2 cellular contexts compared by ENCODE assay signal in the genomic region with DNA sequence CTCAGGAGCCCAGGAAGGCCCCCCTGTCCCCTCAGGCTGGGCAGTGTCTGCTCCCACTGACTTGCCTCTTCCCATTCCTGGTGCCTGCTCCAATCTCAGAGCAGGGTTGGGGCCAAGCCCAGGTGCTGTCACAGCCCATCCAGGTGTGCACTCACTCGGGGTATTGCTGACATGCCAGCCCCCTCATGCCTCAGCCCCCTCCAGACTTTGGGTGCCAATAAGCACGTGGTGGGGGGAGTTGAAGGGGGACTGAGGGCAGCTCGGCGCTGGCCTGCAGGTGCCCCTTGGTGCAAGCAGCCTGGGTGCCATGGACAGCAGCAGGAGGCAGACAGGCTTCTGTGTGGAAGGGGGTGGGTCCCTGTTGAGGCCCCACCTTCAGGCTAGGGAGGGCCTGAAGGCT.
TF ChIP-seq lines count a peak whose summit lies in the region.

No MANE protein-coding gene starts in this region.

TF ChIP-seq in H1, 55 proteins besides CTCF, POLR2A, EP300 and RAD21:
- TF ChIP-seq SP4 (IDR thresholded peaks at IDR 0.05; ENCODE audit: low read length) (no peak), YY1 (IDR thresholded peaks at IDR 0.05; ENCODE audit: low read depth, low read length) (no peak), SP1 (IDR thresholded peaks at IDR 0.05; ENCODE audit: low read depth, low read length) (no peak), CBX8 (IDR thresholded peaks at IDR 0.05; ENCODE audit: borderline replicate concordance, low read depth, low read length) (no peak), SUZ12 (IDR thresholded peaks at IDR 0.05; ENCODE audit: low read length) (no peak), KDM5A (IDR thresholded peaks at IDR 0.05; ENCODE audit: low read length) (no peak), EGR1 (IDR thresholded peaks at IDR 0.05; ENCODE audit: borderline replicate concordance, low read depth, low read length) (no peak), CREB1 (IDR thresholded peaks at IDR 0.05) (no peak), JUN (IDR thresholded peaks at IDR 0.05; ENCODE audit: low read depth, low read length) (no peak), MAX (IDR thresholded peaks at IDR 0.05) (no peak), NRF1 (IDR thresholded peaks at IDR 0.05; ENCODE audit: low read depth, low read length) (no peak), RNF2 (IDR thresholded peaks at IDR 0.05; ENCODE audit: borderline replicate concordance, low read depth, low read length, missing control alignments, poor library complexity, severe bottlenecking) (no peak), ZNF274 (IDR thresholded peaks at IDR 0.05; ENCODE audit: borderline replicate concordance, extremely low read depth, low read length) (no peak), TAF1 (IDR thresholded peaks at IDR 0.05; ENCODE audit: low read depth, low read length) (no peak), PHF8 (conservative IDR thresholded peaks at IDR 0.05; ENCODE audit: low read depth, low read length) (no peak), TEAD4 (IDR thresholded peaks at IDR 0.05; ENCODE audit: low read depth, low read length) (no peak), MAFK (IDR thresholded peaks at IDR 0.05; ENCODE audit: low read depth, low read length) (no peak)
- TF ChIP-seq, protein P1, sequence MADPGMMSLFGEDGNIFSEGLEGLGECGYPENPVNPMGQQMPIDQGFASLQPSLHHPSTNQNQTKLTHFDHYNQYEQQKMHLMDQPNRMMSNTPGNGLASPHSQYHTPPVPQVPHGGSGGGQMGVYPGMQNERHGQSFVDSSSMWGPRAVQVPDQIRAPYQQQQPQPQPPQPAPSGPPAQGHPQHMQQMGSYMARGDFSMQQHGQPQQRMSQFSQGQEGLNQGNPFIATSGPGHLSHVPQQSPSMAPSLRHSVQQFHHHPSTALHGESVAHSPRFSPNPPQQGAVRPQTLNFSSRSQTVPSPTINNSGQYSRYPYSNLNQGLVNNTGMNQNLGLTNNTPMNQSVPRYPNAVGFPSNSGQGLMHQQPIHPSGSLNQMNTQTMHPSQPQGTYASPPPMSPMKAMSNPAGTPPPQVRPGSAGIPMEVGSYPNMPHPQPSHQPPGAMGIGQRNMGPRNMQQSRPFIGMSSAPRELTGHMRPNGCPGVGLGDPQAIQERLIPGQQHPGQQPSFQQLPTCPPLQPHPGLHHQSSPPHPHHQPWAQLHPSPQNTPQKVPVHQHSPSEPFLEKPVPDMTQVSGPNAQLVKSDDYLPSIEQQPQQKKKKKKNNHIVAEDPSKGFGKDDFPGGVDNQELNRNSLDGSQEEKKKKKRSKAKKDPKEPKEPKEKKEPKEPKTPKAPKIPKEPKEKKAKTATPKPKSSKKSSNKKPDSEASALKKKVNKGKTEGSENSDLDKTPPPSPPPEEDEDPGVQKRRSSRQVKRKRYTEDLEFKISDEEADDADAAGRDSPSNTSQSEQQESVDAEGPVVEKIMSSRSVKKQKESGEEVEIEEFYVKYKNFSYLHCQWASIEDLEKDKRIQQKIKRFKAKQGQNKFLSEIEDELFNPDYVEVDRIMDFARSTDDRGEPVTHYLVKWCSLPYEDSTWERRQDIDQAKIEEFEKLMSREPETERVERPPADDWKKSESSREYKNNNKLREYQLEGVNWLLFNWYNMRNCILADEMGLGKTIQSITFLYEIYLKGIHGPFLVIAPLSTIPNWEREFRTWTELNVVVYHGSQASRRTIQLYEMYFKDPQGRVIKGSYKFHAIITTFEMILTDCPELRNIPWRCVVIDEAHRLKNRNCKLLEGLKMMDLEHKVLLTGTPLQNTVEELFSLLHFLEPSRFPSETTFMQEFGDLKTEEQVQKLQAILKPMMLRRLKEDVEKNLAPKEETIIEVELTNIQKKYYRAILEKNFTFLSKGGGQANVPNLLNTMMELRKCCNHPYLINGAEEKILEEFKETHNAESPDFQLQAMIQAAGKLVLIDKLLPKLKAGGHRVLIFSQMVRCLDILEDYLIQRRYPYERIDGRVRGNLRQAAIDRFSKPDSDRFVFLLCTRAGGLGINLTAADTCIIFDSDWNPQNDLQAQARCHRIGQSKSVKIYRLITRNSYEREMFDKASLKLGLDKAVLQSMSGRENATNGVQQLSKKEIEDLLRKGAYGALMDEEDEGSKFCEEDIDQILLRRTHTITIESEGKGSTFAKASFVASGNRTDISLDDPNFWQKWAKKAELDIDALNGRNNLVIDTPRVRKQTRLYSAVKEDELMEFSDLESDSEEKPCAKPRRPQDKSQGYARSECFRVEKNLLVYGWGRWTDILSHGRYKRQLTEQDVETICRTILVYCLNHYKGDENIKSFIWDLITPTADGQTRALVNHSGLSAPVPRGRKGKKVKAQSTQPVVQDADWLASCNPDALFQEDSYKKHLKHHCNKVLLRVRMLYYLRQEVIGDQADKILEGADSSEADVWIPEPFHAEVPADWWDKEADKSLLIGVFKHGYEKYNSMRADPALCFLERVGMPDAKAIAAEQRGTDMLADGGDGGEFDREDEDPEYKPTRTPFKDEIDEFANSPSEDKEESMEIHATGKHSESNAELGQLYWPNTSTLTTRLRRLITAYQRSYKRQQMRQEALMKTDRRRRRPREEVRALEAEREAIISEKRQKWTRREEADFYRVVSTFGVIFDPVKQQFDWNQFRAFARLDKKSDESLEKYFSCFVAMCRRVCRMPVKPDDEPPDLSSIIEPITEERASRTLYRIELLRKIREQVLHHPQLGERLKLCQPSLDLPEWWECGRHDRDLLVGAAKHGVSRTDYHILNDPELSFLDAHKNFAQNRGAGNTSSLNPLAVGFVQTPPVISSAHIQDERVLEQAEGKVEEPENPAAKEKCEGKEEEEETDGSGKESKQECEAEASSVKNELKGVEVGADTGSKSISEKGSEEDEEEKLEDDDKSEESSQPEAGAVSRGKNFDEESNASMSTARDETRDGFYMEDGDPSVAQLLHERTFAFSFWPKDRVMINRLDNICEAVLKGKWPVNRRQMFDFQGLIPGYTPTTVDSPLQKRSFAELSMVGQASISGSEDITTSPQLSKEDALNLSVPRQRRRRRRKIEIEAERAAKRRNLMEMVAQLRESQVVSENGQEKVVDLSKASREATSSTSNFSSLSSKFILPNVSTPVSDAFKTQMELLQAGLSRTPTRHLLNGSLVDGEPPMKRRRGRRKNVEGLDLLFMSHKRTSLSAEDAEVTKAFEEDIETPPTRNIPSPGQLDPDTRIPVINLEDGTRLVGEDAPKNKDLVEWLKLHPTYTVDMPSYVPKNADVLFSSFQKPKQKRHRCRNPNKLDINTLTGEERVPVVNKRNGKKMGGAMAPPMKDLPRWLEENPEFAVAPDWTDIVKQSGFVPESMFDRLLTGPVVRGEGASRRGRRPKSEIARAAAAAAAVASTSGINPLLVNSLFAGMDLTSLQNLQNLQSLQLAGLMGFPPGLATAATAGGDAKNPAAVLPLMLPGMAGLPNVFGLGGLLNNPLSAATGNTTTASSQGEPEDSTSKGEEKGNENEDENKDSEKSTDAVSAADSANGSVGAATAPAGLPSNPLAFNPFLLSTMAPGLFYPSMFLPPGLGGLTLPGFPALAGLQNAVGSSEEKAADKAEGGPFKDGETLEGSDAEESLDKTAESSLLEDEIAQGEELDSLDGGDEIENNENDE (IDR thresholded peaks at IDR 0.05; ENCODE audit: insufficient replicate concordance, low read length) = no peak

TF ChIP-seq in HepG2, 621 proteins besides CTCF, POLR2A, EP300 and RAD21:
- no peak for TF ChIP-seq TCF7 (IDR thresholded peaks at IDR 0.05; ENCODE audit: low read depth)
- TF ChIP-seq ZNF7 (CRISPR knock-in tag; IDR thresholded peaks at IDR 0.05) = no peak
- no peak for TF ChIP-seq DMAP1 (CRISPR knock-in tag; IDR thresholded peaks at IDR 0.05)
- TF ChIP-seq TAF1 (CRISPR knock-in tag; IDR thresholded peaks at IDR 0.05) = no peak
- no peak for TF ChIP-seq ZNF253 (CRISPR knock-in tag; IDR thresholded peaks at IDR 0.05; ENCODE audit: borderline replicate concordance)
- no peak for TF ChIP-seq ZBTB38 (CRISPR knock-in tag; IDR thresholded peaks at IDR 0.05)
- TF ChIP-seq ZNF20 (CRISPR knock-in tag; IDR thresholded peaks at IDR 0.05) = no peak
- no peak for TF ChIP-seq THAP11 (CRISPR knock-in tag; IDR thresholded peaks at IDR 0.05)
- no peak for TF ChIP-seq CERS6 (CRISPR knock-in tag; IDR thresholded peaks at IDR 0.05)
- no peak for TF ChIP-seq FIP1L1 (IDR thresholded peaks at IDR 0.05; ENCODE audit: borderline replicate concordance, insufficient read depth, low read depth, low read length)
- TF ChIP-seq GMEB2 (CRISPR knock-in tag; IDR thresholded peaks at IDR 0.05; ENCODE audit: low read depth) = no peak
